ENCODE assay signal across 29 cellular contexts in the genomic region with DNA sequence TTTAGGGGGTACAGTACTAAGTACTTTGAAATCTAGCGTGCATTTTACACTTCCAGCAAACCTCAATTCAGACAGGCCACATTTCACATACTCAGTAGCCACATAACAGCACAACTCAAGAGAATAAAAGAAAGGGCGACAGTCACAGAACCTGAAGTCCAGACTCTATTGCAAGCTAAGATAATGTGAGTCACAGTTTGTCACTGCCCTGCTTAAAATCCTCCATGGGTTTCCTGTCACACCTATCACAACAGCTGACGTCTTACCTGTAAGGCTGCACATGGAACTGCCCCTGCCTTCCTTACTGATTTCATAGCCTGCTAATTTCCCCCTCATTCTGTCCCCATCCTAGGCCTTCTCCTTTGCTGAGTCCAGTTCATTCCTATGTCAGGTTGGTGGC. TPM values are rescaled to one million over a fixed set of nuclear protein-coding genes. Genes with fewer than 3 reads are reported as not detected.
DNase-seq lines count a peak whose midpoint lies in the region; ATAC-seq and TF ChIP-seq lines count a peak whose summit lies in the region.
"Had no signal": no experiment of that assay in that cellular context is flagged by ENCODE, and none has a peak within 500 bp of the region (broad histone marks: within the 10 kb centered on the region; RNA-seq: fewer than 3 reads in every experiment).

No MANE protein-coding gene starts in this region.

- H3K4me3 Mint-ChIP-seq in CD14-positive monocyte = no peak overlapping the region
- no peak overlapping the region for H3K4me3 Mint-ChIP-seq in activated naive CD8-positive, alpha-beta T cell treated with anti-CD3 and anti-CD28 coated beads, Interleukin-2, amount 50 U/mL, for 24 hours
- no peak overlapping the region for H3K4me3 Mint-ChIP-seq in activated T-cell treated with anti-CD3 and anti-CD28 coated beads, Interleukin-2, amount 50 U/mL, for 24 hours
- no peak overlapping the region for H3K4me3 Mint-ChIP-seq in stimulated activated naive B cell treated with anti-CD40 and anti-IgM and Interleukin-4, amounts not matched to agents 10 μg/mL and 1 μg/mL and 100 μg/mL, for 72 hours
- H3K4me3 Mint-ChIP-seq: activated CD4-positive, alpha-beta T cell treated with anti-CD3 and anti-CD28 coated beads for 36 hours; activated T-cell treated with anti-CD3 and anti-CD28 coated beads, Interleukin-2, amount 50 U/mL, for 4 hours; CD8-positive, alpha-beta T cell; stimulated activated naive CD8-positive, alpha-beta T cell treated with anti-CD3 and anti-CD28 coated beads, Interleukin-15, Interleukin-2, amounts not matched to agents 100 ng/mL and 50 ng/mL, for 24 hours had no signal

- H4K20me1 ChIP-seq in PC-3 (ENCODE audit: low read length) (no peaks in the 10 kb centered on the region), osteoblast (ENCODE audit: insufficient read depth, low read length) (no peaks in the 10 kb centered on the region)

- no peak for TF ChIP-seq CTCF in CD14-positive monocyte (IDR thresholded peaks at IDR 0.05)
- TF ChIP-seq CTCF in PC-3 (conservative IDR thresholded peaks at IDR 0.05; ENCODE audit: low read depth, low read length) = no peak
- TF ChIP-seq CTCF in epithelial cell of esophagus (IDR thresholded peaks at IDR 0.05; ENCODE audit: insufficient read depth, low read depth, low read length, missing control alignments) = no peak
- no peak for TF ChIP-seq CTCF in osteoblast (IDR thresholded peaks at IDR 0.05; ENCODE audit: extremely low read depth, low read depth, low read length)

- peak overlapping the region in 6 of 7 donors; percentile 34 to 75 (median 57) for H3K27ac Mint-ChIP-seq in CD14-positive monocyte
- H3K27ac Mint-ChIP-seq in activated naive CD8-positive, alpha-beta T cell treated with anti-CD3 and anti-CD28 coated beads, Interleukin-2, amount 50 U/mL, for 24 hours = no peak overlapping the region
- no peak overlapping the region for H3K27ac Mint-ChIP-seq in activated T-cell treated with anti-CD3 and anti-CD28 coated beads, Interleukin-2, amount 50 U/mL, for 24 hours
- H3K27ac Mint-ChIP-seq in stimulated activated naive B cell treated with anti-CD40 and anti-IgM and Interleukin-4, amounts not matched to agents 10 μg/mL and 1 μg/mL and 100 μg/mL, for 72 hours = no peak overlapping the region
- H3K27ac Mint-ChIP-seq: activated CD4-positive, alpha-beta T cell treated with anti-CD3 and anti-CD28 coated beads for 36 hours; CD8-positive, alpha-beta T cell; stimulated activated naive CD8-positive, alpha-beta T cell treated with anti-CD3 and anti-CD28 coated beads, Interleukin-15, Interleukin-2, amounts not matched to agents 100 ng/mL and 50 ng/mL, for 24 hours had no signal

- BruUV-seq in PC-3 (replicated peaks; lab: Mats Ljungman, UMichigan) = no TSS peak

- CTCF ChIA-PET in PC-3 (lab: Charles Lee) = no interaction called here

- POLR2A ChIA-PET in PC-3 (lab: Charles Lee; ENCODE audit: unreplicated experiment) = no interaction called here

- peaks cover 37% of the 10 kb centered on the region for H3K4me1 Mint-ChIP-seq in CD14-positive monocyte
- H3K4me1 Mint-ChIP-seq in activated naive CD8-positive, alpha-beta T cell treated with anti-CD3 and anti-CD28 coated beads, Interleukin-2, amount 50 U/mL, for 24 hours = peaks cover 5% of the 10 kb centered on the region
- no peaks in the 10 kb centered on the region for H3K4me1 Mint-ChIP-seq in activated T-cell treated with anti-CD3 and anti-CD28 coated beads, Interleukin-2, amount 50 U/mL, for 24 hours (ENCODE audit: low read depth)
- peaks cover 19 to 41% of the 10 kb centered on the region in 2 donors for H3K4me1 Mint-ChIP-seq in stimulated activated naive B cell treated with anti-CD40 and anti-IgM and Interleukin-4, amounts not matched to agents 10 μg/mL and 1 μg/mL and 100 μg/mL, for 72 hours
- H3K4me1 Mint-ChIP-seq: activated CD4-positive, alpha-beta T cell treated with anti-CD3 and anti-CD28 coated beads for 36 hours had no signal

- H3K27me3 ChIP-seq in PC-3 (ENCODE audit: low read length) (no peaks in the 10 kb centered on the region), osteoblast (ENCODE audit: insufficient read depth, low read length) (no peaks in the 10 kb centered on the region)
- H3K27me3 ChIP-seq: adrenal gland, heart left ventricle had no signal

- ATAC-seq in PC-3 (peak; percentile 89), GM19395 (IDR thresholded peaks at IDR 0.05; ENCODE audit: unreplicated experiment) (no peak)
- no peak for ATAC-seq in activated naive CD8-positive, alpha-beta T cell treated with anti-CD3 and anti-CD28 coated beads, Interleukin-2, amount 50 U/mL, for 24 hours
- no peak for ATAC-seq in stimulated activated naive B cell treated with anti-CD40 and anti-IgM and Interleukin-4, amounts not matched to agents 10 μg/mL and 1 μg/mL and 100 μg/mL, for 72 hours (replicated peaks)
- ATAC-seq: A549; activated CD4-positive, alpha-beta T cell treated with anti-CD3 and anti-CD28 coated beads for 36 hours; activated T-cell treated with anti-CD3 and anti-CD28 coated beads, Interleukin-2, amount 50 U/mL, for 4 hours; CD8-positive, alpha-beta T cell; heart left ventricle; K562 had no signal

- H3K9me3 Mint-ChIP-seq in CD14-positive monocyte = peaks cover 0 to 7% (median 2%) of the 10 kb centered on the region in 7 donors
- H3K9me3 Mint-ChIP-seq in activated naive CD8-positive, alpha-beta T cell treated with anti-CD3 and anti-CD28 coated beads, Interleukin-2, amount 50 U/mL, for 24 hours = peaks cover 3% of the 10 kb centered on the region
- H3K9me3 Mint-ChIP-seq in activated T-cell treated with anti-CD3 and anti-CD28 coated beads, Interleukin-2, amount 50 U/mL, for 24 hours = no peaks in the 10 kb centered on the region
- H3K9me3 Mint-ChIP-seq in stimulated activated naive B cell treated with anti-CD40 and anti-IgM and Interleukin-4, amounts not matched to agents 10 μg/mL and 1 μg/mL and 100 μg/mL, for 72 hours = peaks cover 5 to 8% of the 10 kb centered on the region in 2 donors
- H3K9me3 Mint-ChIP-seq: activated T-cell treated with anti-CD3 and anti-CD28 coated beads, Interleukin-2, amount 50 U/mL, for 4 hours had no signal

- H3K36me3 ChIP-seq in PC-3 (ENCODE audit: low read depth, low read length) (no peaks in the 10 kb centered on the region), osteoblast (ENCODE audit: insufficient read depth, low read length) (no peaks in the 10 kb centered on the region)
- H3K36me3 ChIP-seq: adrenal gland, heart left ventricle, prostate gland, thoracic aorta had no signal

- no peak overlapping the region for H3K9ac ChIP-seq in PC-3 (ENCODE audit: low read length)

- H3K9me3 ChIP-seq in PC-3 (ENCODE audit: low read length) (no peaks in the 10 kb centered on the region), osteoblast (ENCODE audit: low read depth, low read length) (no peaks in the 10 kb centered on the region)
- H3K9me3 ChIP-seq: A549, adrenal gland, heart left ventricle, prostate gland, thoracic aorta had no signal

- H3K36me3 Mint-ChIP-seq in CD14-positive monocyte = peaks cover 0 to 2% of the 10 kb centered on the region in 2 donors
- H3K36me3 Mint-ChIP-seq in activated naive CD8-positive, alpha-beta T cell treated with anti-CD3 and anti-CD28 coated beads, Interleukin-2, amount 50 U/mL, for 24 hours (ENCODE audit: low read depth) = no peaks in the 10 kb centered on the region
- H3K36me3 Mint-ChIP-seq in activated T-cell treated with anti-CD3 and anti-CD28 coated beads, Interleukin-2, amount 50 U/mL, for 24 hours (ENCODE audit: low read depth) = no peaks in the 10 kb centered on the region
- H3K36me3 Mint-ChIP-seq in stimulated activated naive B cell treated with anti-CD40 and anti-IgM and Interleukin-4, amounts not matched to agents 10 μg/mL and 1 μg/mL and 100 μg/mL, for 72 hours = no peaks in the 10 kb centered on the region
- H3K36me3 Mint-ChIP-seq: CD8-positive, alpha-beta T cell had no signal

- H3K4me2 ChIP-seq in PC-3 (ENCODE audit: low read length) = peak overlapping the region; percentile 32
- peak overlapping the region; percentile 46 for H3K4me2 ChIP-seq in osteoblast (ENCODE audit: insufficient read depth, low read length)
- H3K4me2 ChIP-seq: A549 had no signal

- peaks cover 5% of the 10 kb centered on the region for H3F3A ChIP-seq in PC-3 (ENCODE audit: low read length, unreplicated experiment)

- H2AFZ ChIP-seq in PC-3 (ENCODE audit: low read length) (no peak overlapping the region), osteoblast (ENCODE audit: low read length) (peak overlapping the region; percentile 26)

- DNase-seq in CD14-positive monocyte (ENCODE audit: low spot score) = no peak
- DNase-seq in PC-3 = peak; percentile 67
- peak; percentile 81 for DNase-seq in epithelial cell of esophagus (ENCODE audit: low read depth)
- no peak for DNase-seq in osteoblast (ENCODE audit: insufficient read length, low spot score, missing footprints)
- DNase-seq in activated naive CD8-positive, alpha-beta T cell treated with anti-CD3 and anti-CD28 coated beads, Interleukin-2, amount 50 U/mL, for 24 hours = no peak
- DNase-seq in activated T-cell treated with anti-CD3 and anti-CD28 coated beads, Interleukin-2, amount 50 U/mL, for 24 hours = no peak
- no peak for DNase-seq in stimulated activated naive B cell treated with anti-CD40 and anti-IgM and Interleukin-4, amounts not matched to agents 10 μg/mL and 1 μg/mL and 100 μg/mL, for 72 hours
- DNase-seq: activated CD4-positive, alpha-beta T cell treated with anti-CD3 and anti-CD28 coated beads for 36 hours; activated naive CD4-positive, alpha-beta T cell; activated T-cell treated with anti-CD3 and anti-CD28 coated beads, Interleukin-2, amount 50 U/mL, for 4 hours; adrenal gland; CD8-positive, alpha-beta T cell; DMS53; effector CD8-positive, alpha-beta T cell; foreskin fibroblast; GDM1; H7; heart left ventricle; left cardiac atrium; NCI-H1417 treated with DMSO at 0.1 percent for 48 hours; NCI-H2081; NCI-H345; NCI-H748 treated with DMSO at 0.1 percent for 48 hours had no signal

- H3K27ac ChIP-seq in PC-3 (ENCODE audit: low read length) (peak overlapping the region; percentile 35; the same call in 1 of the 2 replicates), osteoblast (ENCODE audit: low read depth, low read length) (no peak overlapping the region)
- H3K27ac ChIP-seq: A549, adrenal gland, heart left ventricle, thoracic aorta had no signal

- H3K4me3 ChIP-seq in PC-3 (ENCODE audit: low read length) (no peak overlapping the region), epithelial cell of esophagus (ENCODE audit: low read length) (no peak overlapping the region), osteoblast (ENCODE audit: insufficient read depth, low read length) (no peak overlapping the region)
- H3K4me3 ChIP-seq: A549, adrenal gland, heart left ventricle, K562, prostate gland, thoracic aorta had no signal

- H3K79me2 ChIP-seq in PC-3 (ENCODE audit: low read length) = no peaks in the 10 kb centered on the region
- H3K79me2 ChIP-seq in osteoblast (ENCODE audit: insufficient read depth, low read length) = no peaks in the 10 kb centered on the region

- no peaks in the 10 kb centered on the region for H3K27me3 Mint-ChIP-seq in CD14-positive monocyte (ENCODE audit: low read depth in 3 of 3)
- no peaks in the 10 kb centered on the region for H3K27me3 Mint-ChIP-seq in activated naive CD8-positive, alpha-beta T cell treated with anti-CD3 and anti-CD28 coated beads, Interleukin-2, amount 50 U/mL, for 24 hours
- H3K27me3 Mint-ChIP-seq in activated T-cell treated with anti-CD3 and anti-CD28 coated beads, Interleukin-2, amount 50 U/mL, for 24 hours = no peaks in the 10 kb centered on the region
- no peaks in the 10 kb centered on the region for H3K27me3 Mint-ChIP-seq in stimulated activated naive B cell treated with anti-CD40 and anti-IgM and Interleukin-4, amounts not matched to agents 10 μg/mL and 1 μg/mL and 100 μg/mL, for 72 hours
- H3K27me3 Mint-ChIP-seq: activated CD4-positive, alpha-beta T cell treated with anti-CD3 and anti-CD28 coated beads for 36 hours; stimulated activated naive CD8-positive, alpha-beta T cell treated with anti-CD3 and anti-CD28 coated beads, Interleukin-15, Interleukin-2, amounts not matched to agents 100 ng/mL and 50 ng/mL, for 24 hours had no signal

- H3K4me1 ChIP-seq in PC-3 (ENCODE audit: insufficient read depth, low read length) = peaks cover 14% of the 10 kb centered on the region
- peaks cover 16% of the 10 kb centered on the region for H3K4me1 ChIP-seq in osteoblast (ENCODE audit: insufficient read depth, low read length)
- H3K4me1 ChIP-seq: A549, adrenal gland, prostate gland had no signal

- no peaks in the 10 kb centered on the region for H3K9me2 ChIP-seq in PC-3 (replicated peaks; ENCODE audit: low read length)

- intact Hi-C loops in CD14-positive monocyte (cut with micrococcal nuclease) (no loop called here), PC-3 (cut with micrococcal nuclease) (no loop called here)

RNA-seq across cellular contexts. Expression of gene CDK14, which starts 16.1 kb away (rescaled TPM):
- polyA plus RNA-seq in CD14-positive monocyte = 1 to 10 TPM; 2.1 to 2.5 TPM
- 6.6 and 8.2 TPM in 2 replicates for total RNA-seq in PC-3 (2014; rRNA removed)
- 39.1 and 54.8 TPM in 2 replicates for total RNA-seq in osteoblast

Comparison
In these comparisons a context has a peak if more than half of its experiments do, and no peak if none do; other contexts are left out.
1. DNase-seq: peak in PC-3 (single experiment) and epithelial cell of esophagus (single experiment); none in CD14-positive monocyte (single experiment), osteoblast (single experiment), activated naive CD8-positive, alpha-beta T cell treated with anti-CD3 and anti-CD28 coated beads, Interleukin-2, amount 50 U/mL, for 24 hours (single experiment), activated T-cell treated with anti-CD3 and anti-CD28 coated beads, Interleukin-2, amount 50 U/mL, for 24 hours (single experiment) and stimulated activated naive B cell treated with anti-CD40 and anti-IgM and Interleukin-4, amounts not matched to agents 10 μg/mL and 1 μg/mL and 100 μg/mL, for 72 hours (single experiment).
2. H3K27ac Mint-ChIP-seq: peak in CD14-positive monocyte (6 of 7); none in activated naive CD8-positive, alpha-beta T cell treated with anti-CD3 and anti-CD28 coated beads, Interleukin-2, amount 50 U/mL, for 24 hours (single experiment), activated T-cell treated with anti-CD3 and anti-CD28 coated beads, Interleukin-2, amount 50 U/mL, for 24 hours (single experiment) and stimulated activated naive B cell treated with anti-CD40 and anti-IgM and Interleukin-4, amounts not matched to agents 10 μg/mL and 1 μg/mL and 100 μg/mL, for 72 hours (single experiment).